ENCODE assay signal across 7 cellular contexts in the genomic region with DNA sequence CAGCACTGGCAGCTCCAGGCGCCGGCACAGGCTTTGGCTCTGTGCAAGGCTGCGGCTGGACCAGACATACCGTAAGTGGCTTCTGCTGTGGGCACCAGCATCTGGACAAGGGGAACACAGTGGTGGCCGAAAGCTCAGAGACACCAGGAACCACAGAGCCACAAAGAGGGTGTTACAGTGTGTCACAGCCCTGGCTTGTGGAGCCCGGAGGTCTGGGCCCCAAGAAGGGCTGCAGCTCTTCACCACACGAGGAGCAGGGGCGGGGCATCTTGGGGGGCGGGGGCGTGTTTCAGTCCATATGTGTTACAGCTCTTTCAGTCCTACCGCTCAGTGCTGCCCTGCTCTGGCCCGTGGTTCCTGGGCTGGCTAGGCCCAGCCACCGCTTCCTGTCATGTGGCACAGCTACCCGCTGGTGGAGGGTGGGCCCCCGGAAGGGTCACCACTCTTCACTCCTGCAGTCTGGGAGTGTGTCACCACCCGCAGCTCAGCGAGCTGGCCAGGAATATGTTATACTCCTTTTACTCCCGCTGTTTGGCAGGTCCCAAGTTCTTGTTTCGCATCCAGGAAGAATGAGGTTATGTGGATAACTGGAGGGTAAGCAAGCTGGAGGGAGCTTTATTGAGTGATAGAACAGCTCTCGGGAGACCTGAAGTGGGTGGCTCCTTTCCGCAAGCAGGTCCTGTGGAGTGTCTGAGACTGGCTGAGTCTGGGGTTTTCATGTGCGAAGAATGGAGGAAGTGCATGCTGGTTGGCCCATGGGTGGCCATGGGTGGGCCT. TPM values are rescaled to one million over a fixed set of nuclear protein-coding genes. Genes with fewer than 3 reads are reported as not detected.
DNase-seq lines count a peak whose midpoint lies in the region; ATAC-seq and TF ChIP-seq lines count a peak whose summit lies in the region.

No MANE protein-coding gene starts in this region.

- H4K20me1 ChIP-seq in MM.1S (ENCODE audit: insufficient read depth, low read length) = no peaks in the 10 kb centered on the region

- H2AFZ ChIP-seq in MM.1S (ENCODE audit: low read length) = peak overlapping the region; percentile 83

- peaks cover 16% of the 10 kb centered on the region for H3K79me2 ChIP-seq in MM.1S (ENCODE audit: low read length)

- no peaks in the 10 kb centered on the region for H3K9me3 ChIP-seq in MM.1S (replicated peaks; ENCODE audit: insufficient read depth, low read length)

- H3K4me1 ChIP-seq in MM.1S (ENCODE audit: low read length) = peaks cover 2% of the 10 kb centered on the region; the same call in 1 of the 2 replicates

- ATAC-seq in GM19395 (IDR thresholded peaks at IDR 0.05; ENCODE audit: unreplicated experiment) = peak; percentile 68
- ATAC-seq in left cardiac atrium = peak; percentile 51 to 64
- no peak for ATAC-seq in GM21529 (IDR thresholded peaks at IDR 0.05; ENCODE audit: unreplicated experiment)
- ATAC-seq in GM19455 (IDR thresholded peaks at IDR 0.05; ENCODE audit: unreplicated experiment) = no peak

- no peaks in the 10 kb centered on the region for H3F3A ChIP-seq in MM.1S (ENCODE audit: insufficient read depth, low read length)

- H3K4me3 ChIP-seq in MM.1S (ENCODE audit: low read length) = peak overlapping the region; percentile 73

- peak overlapping the region; percentile 80 for H3K9ac ChIP-seq in MM.1S (ENCODE audit: low read length)

- H3K36me3 ChIP-seq in MM.1S (replicated peaks; ENCODE audit: insufficient read depth, low read length) = no peaks in the 10 kb centered on the region

- H3K4me2 ChIP-seq in MM.1S (ENCODE audit: low read depth, low read length) = peak overlapping the region; percentile 79

- H3K27me3 ChIP-seq in MM.1S (replicated peaks; ENCODE audit: insufficient read depth, low read length) = no peaks in the 10 kb centered on the region

- peak overlapping the region; percentile 83 for H3K27ac ChIP-seq in MM.1S (ENCODE audit: low read length)

- TF ChIP-seq CTCF in MM.1S (IDR thresholded peaks at IDR 0.05; ENCODE audit: low read length) = no peak

- H3K9me2 ChIP-seq in MM.1S (replicated peaks; ENCODE audit: insufficient read depth, low read length) = no peaks in the 10 kb centered on the region

- intact Hi-C loops in left cardiac atrium (cut with DNase I) = no loop called here

- DNase-seq in MM.1S (peak; percentile 92), activated gamma-delta T cell (lab: John Stamatoyannopoulos, UW) (peak; percentile 28), left cardiac atrium (peak; percentile 82), putamen (ENCODE audit: low spot score) (peak; percentile 35)

RNA-seq across cellular contexts. Expression of gene LSM10, which starts 3.3 kb away (rescaled TPM):
- 10 to 100 TPM; 59.2 to 63.9 TPM for total RNA-seq in left cardiac atrium

RNA-seq across cellular contexts. Expression of gene STK40, which starts 15.3 kb away (rescaled TPM):
- 10 to 100 TPM; 69.2 to 77.8 TPM for total RNA-seq in left cardiac atrium

RNA-seq across cellular contexts. Expression of gene OSCP1, which starts 49.2 kb away (rescaled TPM):
- total RNA-seq in left cardiac atrium = 1 to 10 TPM; 5.9 to 6.4 TPM

Comparison
In these comparisons a context has a peak if more than half of its experiments do, and no peak if none do; other contexts are left out.
1. ATAC-seq: peak in GM19395 (single experiment) and left cardiac atrium (2 of 2); none in GM21529 (single experiment) and GM19455 (single experiment).
2. DNase-seq: peak in every context shown above with its lines; median percentile 92 in MM.1S; 82 in left cardiac atrium; 35 in putamen; 28 in activated gamma-delta T cell.